1 cellular context compared by ENCODE assay signal in the genomic region with DNA sequence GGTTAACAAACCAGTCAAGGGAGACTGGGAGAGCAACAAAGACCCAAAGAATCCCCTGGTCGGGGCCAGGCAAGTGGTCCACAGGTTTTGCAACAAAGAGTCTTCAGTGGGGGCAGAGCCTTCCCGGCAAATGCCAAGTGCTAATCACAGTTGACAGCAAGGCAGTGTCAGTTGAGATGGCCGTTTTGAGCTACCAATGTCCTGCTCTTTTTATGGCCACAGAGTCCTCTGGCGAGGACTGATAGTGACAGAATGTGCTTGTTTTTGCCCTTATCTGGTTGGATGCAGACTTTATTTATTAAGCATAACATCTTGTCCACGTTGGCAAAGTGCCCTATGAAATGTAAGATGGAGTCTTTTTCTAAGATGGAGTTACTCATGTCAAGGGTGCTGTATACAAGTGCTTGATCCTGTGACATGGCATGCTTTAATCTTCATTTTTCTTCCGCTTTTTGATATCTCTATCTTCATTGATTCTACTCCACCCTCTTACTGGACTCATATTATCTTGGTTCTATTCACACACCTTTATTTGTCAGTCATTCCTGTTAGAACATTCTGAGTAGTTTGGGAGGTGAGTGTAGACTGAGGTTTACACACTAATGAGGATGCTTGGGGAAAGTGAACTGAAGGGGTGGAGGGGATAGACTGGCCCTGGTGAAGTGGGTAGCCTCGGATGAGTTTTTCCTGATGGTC.
TF ChIP-seq lines count a peak whose summit lies in the region.

No MANE protein-coding gene starts in this region.

TF ChIP-seq in K562, 482 proteins besides CTCF, POLR2A, EP300 and RAD21 (continued from another document and continues in another):
- TF ChIP-seq ZMIZ1 (IDR thresholded peaks at IDR 0.05; ENCODE audit: low read depth in 2 of 2, low read length in 2 of 2) (peak in 1 of 2 experiments; percentile 96; a peak in 2 of 4 replicates), CC2D1A (IDR thresholded peaks at IDR 0.05) (peak; percentile 97; the same call in 1 of the 2 replicates), KDM2B (CRISPR knock-in tag; IDR thresholded peaks at IDR 0.05) (peak; percentile 100), NFRKB (IDR thresholded peaks at IDR 0.05; ENCODE audit: low read depth) (peak; percentile 80), TFAM (CRISPR knock-in tag; conservative IDR thresholded peaks at IDR 0.05) (no peak), MAFF (IDR thresholded peaks at IDR 0.05; ENCODE audit: low read length) (no peak), SMARCC2 (IDR thresholded peaks at IDR 0.05; ENCODE audit: low read depth) (peak; percentile 80; the same call in 1 of the 2 replicates), FUS (optimal IDR thresholded peaks at IDR 0.05; ENCODE audit: low read depth, low read length) (no peak), ZNF586 (CRISPR knock-in tag; conservative IDR thresholded peaks at IDR 0.05) (peak; percentile 100), CTBP1 (IDR thresholded peaks at IDR 0.05; ENCODE audit: borderline replicate concordance) (peak; percentile 39; the same call in 1 of the 2 replicates), GMEB1 (CRISPR knock-in tag; IDR thresholded peaks at IDR 0.05) (peak; percentile 95), ZNF324 (CRISPR knock-in tag; IDR thresholded peaks at IDR 0.05) (peak; percentile 100), TEAD1 (CRISPR knock-in tag; IDR thresholded peaks at IDR 0.05) (peak in 1 of 2 experiments; percentile 100; a peak in 3 of 4 replicates), HDAC8 (tag; IDR thresholded peaks at IDR 0.05) (peak; percentile 100), STAT5A (IDR thresholded peaks at IDR 0.05; ENCODE audit: borderline replicate concordance, low read length) (peak; percentile 97), HMGN3 (IDR thresholded peaks at IDR 0.05; ENCODE audit: borderline replicate concordance, extremely low read depth, insufficient read length, low read depth, low read length) (peak; percentile 81), PHB2 (IDR thresholded peaks at IDR 0.05; ENCODE audit: low read depth) (peak; percentile 94), HNRNPH1 (optimal IDR thresholded peaks at IDR 0.05; ENCODE audit: low read depth, low read length) (no peak), YY1 (IDR thresholded peaks at IDR 0.05; ENCODE audit: borderline replicate concordance in 1 of 3, control insufficient read depth in 1 of 3, extremely low read depth in 1 of 3, insufficient read depth in 3 of 3, insufficient read length in 1 of 3, insufficient replicate concordance in 2 of 3, low read depth in 1 of 3, low read length in 2 of 3) (peak; percentile 21 to 92 (median 51)), ESRRA (IDR thresholded peaks at IDR 0.05; ENCODE audit: borderline replicate concordance, low read depth) (0 out of 2 replicates have a peak, but pooled peaks have one; percentile 26), TSC22D4 (tag; IDR thresholded peaks at IDR 0.05) (peak; percentile 99), ZNF175 (CRISPR knock-in tag; IDR thresholded peaks at IDR 0.05; ENCODE audit: low read depth) (peak; percentile 100), NUFIP1 (IDR thresholded peaks at IDR 0.05; ENCODE audit: partially characterized antibody) (peak; percentile 100), ZNF785 (CRISPR knock-in tag; IDR thresholded peaks at IDR 0.05) (peak; percentile 100), CREB3 (tag; conservative IDR thresholded peaks at IDR 0.05; ENCODE audit: low read depth) (peak; percentile 100), GATAD2A (IDR thresholded peaks at IDR 0.05) (peak; percentile 100), FOXP4 (CRISPR knock-in tag; IDR thresholded peaks at IDR 0.05; ENCODE audit: borderline replicate concordance) (no peak), TRIM25 (IDR thresholded peaks at IDR 0.05; ENCODE audit: borderline replicate concordance) (peak; percentile 31; the same call in 1 of the 2 replicates), SRSF7 (optimal IDR thresholded peaks at IDR 0.05; ENCODE audit: low read depth, low read length) (no peak), ZNF354B (CRISPR knock-in tag; IDR thresholded peaks at IDR 0.05) (peak; percentile 100), RNF2 (IDR thresholded peaks at IDR 0.05) (peak; percentile 99), CCAR2 (IDR thresholded peaks at IDR 0.05; ENCODE audit: low read depth, low read length) (no peak), SP2 (IDR thresholded peaks at IDR 0.05; ENCODE audit: extremely low read depth, low read depth, low read length, poor library complexity, severe bottlenecking) (no peak), MED1 (CRISPR knock-in tag; IDR thresholded peaks at IDR 0.05; ENCODE audit: borderline replicate concordance) (no peak), ZFP30 (CRISPR knock-in tag; IDR thresholded peaks at IDR 0.05; ENCODE audit: borderline replicate concordance) (peak; percentile 98), LEF1 (IDR thresholded peaks at IDR 0.05) (peak; percentile 81)
- TF ChIP-seq, protein P1, sequence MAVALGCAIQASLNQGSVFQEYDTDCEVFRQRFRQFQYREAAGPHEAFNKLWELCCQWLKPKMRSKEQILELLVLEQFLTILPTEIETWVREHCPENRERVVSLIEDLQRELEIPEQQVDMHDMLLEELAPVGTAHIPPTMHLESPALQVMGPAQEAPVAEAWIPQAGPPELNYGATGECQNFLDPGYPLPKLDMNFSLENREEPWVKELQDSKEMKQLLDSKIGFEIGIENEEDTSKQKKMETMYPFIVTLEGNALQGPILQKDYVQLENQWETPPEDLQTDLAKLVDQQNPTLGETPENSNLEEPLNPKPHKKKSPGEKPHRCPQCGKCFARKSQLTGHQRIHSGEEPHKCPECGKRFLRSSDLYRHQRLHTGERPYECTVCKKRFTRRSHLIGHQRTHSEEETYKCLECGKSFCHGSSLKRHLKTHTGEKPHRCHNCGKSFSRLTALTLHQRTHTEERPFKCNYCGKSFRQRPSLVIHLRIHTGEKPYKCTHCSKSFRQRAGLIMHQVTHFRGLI (CRISPR knock-in tag; IDR thresholded peaks at IDR 0.05), result peak; percentile 100
- TF ChIP-seq, protein P2, sequence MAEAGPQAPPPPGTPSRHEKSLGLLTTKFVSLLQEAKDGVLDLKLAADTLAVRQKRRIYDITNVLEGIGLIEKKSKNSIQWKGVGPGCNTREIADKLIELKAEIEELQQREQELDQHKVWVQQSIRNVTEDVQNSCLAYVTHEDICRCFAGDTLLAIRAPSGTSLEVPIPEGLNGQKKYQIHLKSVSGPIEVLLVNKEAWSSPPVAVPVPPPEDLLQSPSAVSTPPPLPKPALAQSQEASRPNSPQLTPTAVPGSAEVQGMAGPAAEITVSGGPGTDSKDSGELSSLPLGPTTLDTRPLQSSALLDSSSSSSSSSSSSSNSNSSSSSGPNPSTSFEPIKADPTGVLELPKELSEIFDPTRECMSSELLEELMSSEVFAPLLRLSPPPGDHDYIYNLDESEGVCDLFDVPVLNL (CRISPR knock-in tag; IDR thresholded peaks at IDR 0.05; ENCODE audit: low read depth), result no peak
- TF ChIP-seq, protein P3, sequence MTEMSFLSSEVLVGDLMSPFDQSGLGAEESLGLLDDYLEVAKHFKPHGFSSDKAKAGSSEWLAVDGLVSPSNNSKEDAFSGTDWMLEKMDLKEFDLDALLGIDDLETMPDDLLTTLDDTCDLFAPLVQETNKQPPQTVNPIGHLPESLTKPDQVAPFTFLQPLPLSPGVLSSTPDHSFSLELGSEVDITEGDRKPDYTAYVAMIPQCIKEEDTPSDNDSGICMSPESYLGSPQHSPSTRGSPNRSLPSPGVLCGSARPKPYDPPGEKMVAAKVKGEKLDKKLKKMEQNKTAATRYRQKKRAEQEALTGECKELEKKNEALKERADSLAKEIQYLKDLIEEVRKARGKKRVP (CRISPR knock-in tag; IDR thresholded peaks at IDR 0.05), result peak; percentile 100
- TF ChIP-seq, protein P4, sequence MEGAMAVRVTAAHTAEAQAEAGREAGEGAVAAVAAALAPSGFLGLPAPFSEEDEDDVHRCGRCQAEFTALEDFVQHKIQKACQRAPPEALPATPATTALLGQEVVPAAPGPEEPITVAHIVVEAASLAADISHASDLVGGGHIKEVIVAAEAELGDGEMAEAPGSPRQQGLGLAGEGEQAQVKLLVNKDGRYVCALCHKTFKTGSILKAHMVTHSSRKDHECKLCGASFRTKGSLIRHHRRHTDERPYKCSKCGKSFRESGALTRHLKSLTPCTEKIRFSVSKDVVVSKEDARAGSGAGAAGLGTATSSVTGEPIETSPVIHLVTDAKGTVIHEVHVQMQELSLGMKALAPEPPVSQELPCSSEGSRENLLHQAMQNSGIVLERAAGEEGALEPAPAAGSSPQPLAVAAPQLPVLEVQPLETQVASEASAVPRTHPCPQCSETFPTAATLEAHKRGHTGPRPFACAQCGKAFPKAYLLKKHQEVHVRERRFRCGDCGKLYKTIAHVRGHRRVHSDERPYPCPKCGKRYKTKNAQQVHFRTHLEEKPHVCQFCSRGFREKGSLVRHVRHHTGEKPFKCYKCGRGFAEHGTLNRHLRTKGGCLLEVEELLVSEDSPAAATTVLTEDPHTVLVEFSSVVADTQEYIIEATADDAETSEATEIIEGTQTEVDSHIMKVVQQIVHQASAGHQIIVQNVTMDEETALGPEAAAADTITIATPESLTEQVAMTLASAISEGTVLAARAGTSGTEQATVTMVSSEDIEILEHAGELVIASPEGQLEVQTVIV (CRISPR knock-in tag; IDR thresholded peaks at IDR 0.05; ENCODE audit: borderline replicate concordance), result peak; percentile 93
